8 cellular contexts compared by ENCODE assay signal in genomic region chr12:48814313-48815280, GRCh38. TPM values are rescaled to one million over a fixed set of nuclear protein-coding genes. Genes with fewer than 3 reads are reported as not detected.
DNase-seq lines count a peak whose midpoint lies in the region; ATAC-seq and TF ChIP-seq lines count a peak whose summit lies in the region.

No MANE protein-coding gene starts in this region.

- peak overlapping the region; percentile 97 for H3K4me2 ChIP-seq in mesendoderm (ENCODE audit: low read length)

- H2BK5ac ChIP-seq in mesendoderm (ENCODE audit: low read length) = peak overlapping the region; percentile 82

- H3K27ac Mint-ChIP-seq in activated CD8-positive, alpha-beta T cell treated with anti-CD3 and anti-CD28 coated beads for 36 hours = peak overlapping the region; percentile 67
- peak overlapping the region; percentile 91 to 93 for H3K27ac Mint-ChIP-seq in effector memory CD8-positive, alpha-beta T cell

- no peaks in the 10 kb centered on the region for H3K79me2 ChIP-seq in mesendoderm (ENCODE audit: control insufficient read depth, insufficient read depth, low read length)

- no peak overlapping the region for H2AK5ac ChIP-seq in mesendoderm (ENCODE audit: low read length)

- CTCF ChIA-PET in activated CD8-positive, alpha-beta T cell treated with anti-CD3 and anti-CD28 coated beads for 36 hours (lab: Charles Lee) = interaction anchor here (0.6 to 6.3 kb wide), 43 partner anchors 9 to 665 kb away, joined by 3 to 62 read pairs (median 4); partner anchors contain the start of genes ARF3, DDX23, FKBP11 and RND1

- H3K27me3 Mint-ChIP-seq in activated CD8-positive, alpha-beta T cell treated with anti-CD3 and anti-CD28 coated beads for 36 hours = peaks cover 19% of the 10 kb centered on the region
- no peaks in the 10 kb centered on the region for H3K27me3 Mint-ChIP-seq in effector memory CD8-positive, alpha-beta T cell

- peak; percentile 100 for TF ChIP-seq CTCF in activated CD8-positive, alpha-beta T cell treated with anti-CD3 and anti-CD28 coated beads for 36 hours (IDR thresholded peaks at IDR 0.05)

- POLR2A ChIA-PET in activated CD8-positive, alpha-beta T cell treated with anti-CD3 and anti-CD28 coated beads for 36 hours (lab: Charles Lee) = interaction anchor here (0.6 to 2.8 kb wide), 11 partner anchors 10 to 374 kb away, joined by 3 to 13 read pairs (median 3); partner anchors contain the start of genes DDX23, KANSL2 and TUBA1A

- H3K9me3 Mint-ChIP-seq in activated CD8-positive, alpha-beta T cell treated with anti-CD3 and anti-CD28 coated beads for 36 hours = no peaks in the 10 kb centered on the region
- no peaks in the 10 kb centered on the region for H3K9me3 Mint-ChIP-seq in effector memory CD8-positive, alpha-beta T cell

- H3K4me3 Mint-ChIP-seq in activated CD8-positive, alpha-beta T cell treated with anti-CD3 and anti-CD28 coated beads for 36 hours = peak overlapping the region; percentile 95
- H3K4me3 Mint-ChIP-seq in effector memory CD8-positive, alpha-beta T cell = peak overlapping the region; percentile 93 to 94

- H3K4me1 Mint-ChIP-seq in activated CD8-positive, alpha-beta T cell treated with anti-CD3 and anti-CD28 coated beads for 36 hours (ENCODE audit: low read depth) = peaks cover 34% of the 10 kb centered on the region
- peaks cover 35% of the 10 kb centered on the region in 2 donors for H3K4me1 Mint-ChIP-seq in effector memory CD8-positive, alpha-beta T cell (ENCODE audit: low read depth in 2 of 2)

- H3K79me1 ChIP-seq in mesendoderm (ENCODE audit: low read length) = no peaks in the 10 kb centered on the region

- no peaks in the 10 kb centered on the region for H3K36me3 ChIP-seq in mesendoderm (ENCODE audit: control insufficient read depth, insufficient read depth, low read length)

- H4K8ac ChIP-seq in mesendoderm (ENCODE audit: low read depth, low read length) = no peak overlapping the region

- H2BK120ac ChIP-seq in mesendoderm (ENCODE audit: low read depth, low read length) = no peak overlapping the region

- H3K18ac ChIP-seq in mesendoderm (ENCODE audit: low read length) = peak overlapping the region; percentile 13

- H3K4me3 ChIP-seq in mesendoderm (ENCODE audit: low read length) = peak overlapping the region; percentile 90

- H3K23ac ChIP-seq in mesendoderm (ENCODE audit: low read length) = peak overlapping the region; percentile 76

- WGBS in mesendoderm (ENCODE audit: extremely low coverage, insufficient coverage, low lambda C conversion rate) = no CpG with 5 or more reads among the region's 84 CpGs

- intact Hi-C loops in activated CD8-positive, alpha-beta T cell treated with anti-CD3 and anti-CD28 coated beads for 36 hours (cut with micrococcal nuclease) = no loop called here

- H3K27ac ChIP-seq in mesendoderm (ENCODE audit: low read depth, low read length) = no peak overlapping the region

- H2BK15ac ChIP-seq in mesendoderm (replicated peaks; ENCODE audit: low read depth) = no peak overlapping the region

- H3K56ac ChIP-seq in mesendoderm (ENCODE audit: low read length) = peak overlapping the region; percentile 99

- peaks cover 16% of the 10 kb centered on the region for H3K27me3 ChIP-seq in mesendoderm (ENCODE audit: insufficient read depth, low read length, poor library complexity)

- H3K4ac ChIP-seq in mesendoderm (ENCODE audit: low read depth, low read length) = no peak overlapping the region

- no peak overlapping the region for H4K5ac ChIP-seq in mesendoderm (ENCODE audit: low read length)

- DNase-seq in AG20443 (ENCODE audit: low spot score) (peak; percentile 97), NCI-H226 (peak; percentile 83), mesendoderm (peak; percentile 64)
- DNase-seq in activated CD8-positive, alpha-beta T cell treated with anti-CD3 and anti-CD28 coated beads for 36 hours = peak; percentile 86
- DNase-seq in effector memory CD8-positive, alpha-beta T cell = peak; percentile 73 to 82 (median 74)
- peak; percentile 74 to 77 for DNase-seq in stimulated activated CD8-positive, alpha-beta memory T cell treated with anti-CD3 and anti-CD28 coated beads, Interleukin-15, amount 100 ng/mL, for 48 hours (ENCODE audit: low read depth in 2 of 2)

- peak overlapping the region; percentile 95 for H3K9ac ChIP-seq in mesendoderm (ENCODE audit: low read length)

- H3K36me3 Mint-ChIP-seq in activated CD8-positive, alpha-beta T cell treated with anti-CD3 and anti-CD28 coated beads for 36 hours (ENCODE audit: low read depth) = no peaks in the 10 kb centered on the region
- H3K36me3 Mint-ChIP-seq in effector memory CD8-positive, alpha-beta T cell (ENCODE audit: insufficient read depth) = peaks cover 9% of the 10 kb centered on the region

- ATAC-seq in GM18861 (IDR thresholded peaks at IDR 0.05; ENCODE audit: unreplicated experiment) (peak; percentile 79), HG03095 (IDR thresholded peaks at IDR 0.05; ENCODE audit: unreplicated experiment) (peak; percentile 83)
- peak; percentile 83 for ATAC-seq in activated CD8-positive, alpha-beta T cell treated with anti-CD3 and anti-CD28 coated beads for 36 hours
- peak; percentile 74 for ATAC-seq in effector memory CD8-positive, alpha-beta T cell (replicated peaks)

- peaks cover 5% of the 10 kb centered on the region for H3K4me1 ChIP-seq in mesendoderm (ENCODE audit: control insufficient read depth, low read depth, low read length)

RNA-seq across cellular contexts. Expression of gene CACNB3, which starts 3.7 kb away (rescaled TPM):
- 1 to 10 TPM; 7.7 to 8.2 TPM for total RNA-seq in activated CD8-positive, alpha-beta T cell treated with anti-CD3 and anti-CD28 coated beads for 36 hours
- polyA plus RNA-seq in mesendoderm (2013, experiment 1 of 2) = 1.3 TPM
- 1.8 TPM for polyA plus RNA-seq in mesendoderm (2013, experiment 2 of 2)

RNA-seq across cellular contexts. Expression of gene ADCY6, which starts 25.7 kb away (rescaled TPM):
- total RNA-seq in activated CD8-positive, alpha-beta T cell treated with anti-CD3 and anti-CD28 coated beads for 36 hours = not detected
- 2.0 TPM for polyA plus RNA-seq in mesendoderm (2013, experiment 1 of 2)
- 2.2 TPM for polyA plus RNA-seq in mesendoderm (2013, experiment 2 of 2)

RNA-seq across cellular contexts. Expression of gene DDX23, which starts 37.4 kb away (rescaled TPM):
- 10 to 100 TPM; 84.5 to 95.6 TPM for total RNA-seq in activated CD8-positive, alpha-beta T cell treated with anti-CD3 and anti-CD28 coated beads for 36 hours
- 85.7 TPM for polyA plus RNA-seq in mesendoderm (2013, experiment 1 of 2)
- polyA plus RNA-seq in mesendoderm (2013, experiment 2 of 2) = 84.5 TPM

RNA-seq across cellular contexts. Expression of gene RND1, which starts 51.1 kb away (rescaled TPM):
- total RNA-seq in activated CD8-positive, alpha-beta T cell treated with anti-CD3 and anti-CD28 coated beads for 36 hours = 1 to 10 TPM; 2.3 to 3.2 TPM
- 0.76 TPM for polyA plus RNA-seq in mesendoderm (2013, experiment 1 of 2)
- 0.84 TPM for polyA plus RNA-seq in mesendoderm (2013, experiment 2 of 2)
